Comparison of ENCODE assay signal across 1 cellular context in genomic region chr17:42565523-42566214, GRCh38.
TF ChIP-seq lines count a peak whose summit lies in the region.

No MANE protein-coding gene starts in this region.

TF ChIP-seq in GM12878, 131 proteins besides CTCF, POLR2A, EP300 and RAD21:
- TF ChIP-seq GABPA (IDR thresholded peaks at IDR 0.05; ENCODE audit: low read depth) (no peak), IKZF1 (conservative IDR thresholded peaks at IDR 0.05) (no peak), ZNF622 (IDR thresholded peaks at IDR 0.05) (no peak), SP1 (IDR thresholded peaks at IDR 0.05; ENCODE audit: low read depth, low read length) (no peak), MYC (IDR thresholded peaks at IDR 0.05; ENCODE audit: insufficient read depth, insufficient read length, insufficient replicate concordance, low read length, severe bottlenecking) (no peak), RBBP5 (conservative IDR thresholded peaks at IDR 0.05) (no peak), STAT1 (conservative IDR thresholded peaks at IDR 0.05) (no peak), MYB (IDR thresholded peaks at IDR 0.05; ENCODE audit: borderline replicate concordance, low read depth, low read length) (no peak), HDAC6 (IDR thresholded peaks at IDR 0.05; ENCODE audit: unreplicated experiment) (no peak), SIN3A (IDR thresholded peaks at IDR 0.05; ENCODE audit: low read depth, low read length) (no peak), BMI1 (IDR thresholded peaks at IDR 0.05; ENCODE audit: borderline replicate concordance) (no peak), NRF1 (conservative IDR thresholded peaks at IDR 0.05; ENCODE audit: low read depth, low read length) (no peak), PAX8 (IDR thresholded peaks at IDR 0.05) (no peak), BCLAF1 (IDR thresholded peaks at IDR 0.05) (no peak), ZZZ3 (IDR thresholded peaks at IDR 0.05; ENCODE audit: control insufficient read depth, insufficient read length, low read depth) (no peak)
- TF ChIP-seq, protein P1, sequence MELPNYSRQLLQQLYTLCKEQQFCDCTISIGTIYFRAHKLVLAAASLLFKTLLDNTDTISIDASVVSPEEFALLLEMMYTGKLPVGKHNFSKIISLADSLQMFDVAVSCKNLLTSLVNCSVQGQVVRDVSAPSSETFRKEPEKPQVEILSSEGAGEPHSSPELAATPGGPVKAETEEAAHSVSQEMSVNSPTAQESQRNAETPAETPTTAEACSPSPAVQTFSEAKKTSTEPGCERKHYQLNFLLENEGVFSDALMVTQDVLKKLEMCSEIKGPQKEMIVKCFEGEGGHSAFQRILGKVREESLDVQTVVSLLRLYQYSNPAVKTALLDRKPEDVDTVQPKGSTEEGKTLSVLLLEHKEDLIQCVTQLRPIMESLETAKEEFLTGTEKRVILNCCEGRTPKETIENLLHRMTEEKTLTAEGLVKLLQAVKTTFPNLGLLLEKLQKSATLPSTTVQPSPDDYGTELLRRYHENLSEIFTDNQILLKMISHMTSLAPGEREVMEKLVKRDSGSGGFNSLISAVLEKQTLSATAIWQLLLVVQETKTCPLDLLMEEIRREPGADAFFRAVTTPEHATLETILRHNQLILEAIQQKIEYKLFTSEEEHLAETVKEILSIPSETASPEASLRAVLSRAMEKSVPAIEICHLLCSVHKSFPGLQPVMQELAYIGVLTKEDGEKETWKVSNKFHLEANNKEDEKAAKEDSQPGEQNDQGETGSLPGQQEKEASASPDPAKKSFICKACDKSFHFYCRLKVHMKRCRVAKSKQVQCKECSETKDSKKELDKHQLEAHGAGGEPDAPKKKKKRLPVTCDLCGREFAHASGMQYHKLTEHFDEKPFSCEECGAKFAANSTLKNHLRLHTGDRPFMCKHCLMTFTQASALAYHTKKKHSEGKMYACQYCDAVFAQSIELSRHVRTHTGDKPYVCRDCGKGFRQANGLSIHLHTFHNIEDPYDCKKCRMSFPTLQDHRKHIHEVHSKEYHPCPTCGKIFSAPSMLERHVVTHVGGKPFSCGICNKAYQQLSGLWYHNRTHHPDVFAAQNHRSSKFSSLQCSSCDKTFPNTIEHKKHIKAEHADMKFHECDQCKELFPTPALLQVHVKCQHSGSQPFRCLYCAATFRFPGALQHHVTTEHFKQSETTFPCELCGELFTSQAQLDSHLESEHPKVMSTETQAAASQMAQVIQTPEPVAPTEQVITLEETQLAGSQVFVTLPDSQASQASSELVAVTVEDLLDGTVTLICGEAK (IDR thresholded peaks at IDR 0.05; ENCODE audit: borderline replicate concordance) = no peak
- TF ChIP-seq, protein P2, sequence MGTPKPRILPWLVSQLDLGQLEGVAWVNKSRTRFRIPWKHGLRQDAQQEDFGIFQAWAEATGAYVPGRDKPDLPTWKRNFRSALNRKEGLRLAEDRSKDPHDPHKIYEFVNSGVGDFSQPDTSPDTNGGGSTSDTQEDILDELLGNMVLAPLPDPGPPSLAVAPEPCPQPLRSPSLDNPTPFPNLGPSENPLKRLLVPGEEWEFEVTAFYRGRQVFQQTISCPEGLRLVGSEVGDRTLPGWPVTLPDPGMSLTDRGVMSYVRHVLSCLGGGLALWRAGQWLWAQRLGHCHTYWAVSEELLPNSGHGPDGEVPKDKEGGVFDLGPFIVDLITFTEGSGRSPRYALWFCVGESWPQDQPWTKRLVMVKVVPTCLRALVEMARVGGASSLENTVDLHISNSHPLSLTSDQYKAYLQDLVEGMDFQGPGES (IDR thresholded peaks at IDR 0.05) = no peak
